19 cellular contexts compared by ENCODE assay signal in genomic region chr9:97475079-97475478, GRCh38. TPM values are rescaled to one million over a fixed set of nuclear protein-coding genes. Genes with fewer than 3 reads are reported as not detected.
A peak's percentile ranks its signal among the peaks of the same experiment; 100 is the strongest.
DNase-seq lines count a peak whose midpoint lies in the region; ATAC-seq and TF ChIP-seq lines count a peak whose summit lies in the region.
"Had no signal": no experiment of that assay in that cellular context is flagged by ENCODE, and none has a peak within 500 bp of the region (broad histone marks: within the 10 kb centered on the region; RNA-seq: fewer than 3 reads in every experiment).

No MANE protein-coding gene starts in this region.

- no peak for TF ChIP-seq EP300 in gastroesophageal sphincter (IDR thresholded peaks at IDR 0.05)

- ATAC-seq in gastroesophageal sphincter (no peak), HG03457 (IDR thresholded peaks at IDR 0.05; ENCODE audit: unreplicated experiment) (no peak)
- ATAC-seq: heart left ventricle; stimulated activated memory B cell treated with anti-CD40 and anti-IgM and Interleukin-4, amounts not matched to agents 10 μg/mL and 1 μg/mL and 100 μg/mL, for 72 hours had no signal

- H3K4me3 ChIP-seq in skeletal muscle cell (ENCODE audit: low read depth, low read length) = no peak overlapping the region
- no peak overlapping the region for H3K4me3 ChIP-seq in gastroesophageal sphincter
- H3K4me3 ChIP-seq: heart left ventricle, thyroid gland had no signal

- H3K9me3 ChIP-seq in gastroesophageal sphincter = no peaks in the 10 kb centered on the region
- H3K9me3 ChIP-seq: heart left ventricle, thyroid gland had no signal

- peaks cover 2 to 39% of the 10 kb centered on the region in 2 donors for H3K36me3 ChIP-seq in gastroesophageal sphincter
- H3K36me3 ChIP-seq: thyroid gland had no signal

- peaks cover 0 to 10% (median 0%) of the 10 kb centered on the region in 3 donors for H3K4me1 ChIP-seq in gastroesophageal sphincter

- no peaks in the 10 kb centered on the region for H3K27me3 ChIP-seq in gastroesophageal sphincter
- H3K27me3 ChIP-seq: heart left ventricle, thyroid gland had no signal

- no peak overlapping the region for H3K27ac ChIP-seq in gastroesophageal sphincter
- H3K27ac ChIP-seq: heart left ventricle, thyroid gland had no signal

- DNase-seq in GM04503 (ENCODE audit: low read depth) (peak; percentile 85), NCI-H69 (lab: John Stamatoyannopoulos, UW) (peak; percentile 94), fibroblast of gingiva (ENCODE audit: low read depth) (peak; percentile 17), skeletal muscle cell (ENCODE audit: low read depth) (peak; percentile 26), pons (ENCODE audit: low spot score) (no peak)
- DNase-seq: activated CD4-positive, alpha-beta T cell treated with anti-CD3 and anti-CD28 coated beads for 1 hour; activated CD8-positive, alpha-beta memory T cell treated with anti-CD3 and anti-CD28 coated beads, Interleukin-2, amount 50 U/mL, for 4 hours; activated naive CD4-positive, alpha-beta T cell treated with anti-CD3 and anti-CD28 coated beads, Interleukin-2, amount 10 ng/mL, durations not matched to agents 7 days and 5 days; CD4-positive, alpha-beta T cell; heart left ventricle; islet precursor cell; mesendoderm; NCI-H1694 treated with DMSO at 0.1 percent for 48 hours; NCI-H510A; SIG-M5; thyroid gland had no signal

- TF ChIP-seq CTCF in gastroesophageal sphincter (IDR thresholded peaks at IDR 0.05) = no peak

- TF ChIP-seq POLR2A in gastroesophageal sphincter (IDR thresholded peaks at IDR 0.05) = no peak

- WGBS in gastroesophageal sphincter (ENCODE audit: low coverage in 1 of 2), 2 donors = 89 to 91% methylated on average over 2 to 3 of the region's 3 CpGs

RNA-seq across cellular contexts. Expression of gene TMOD1, which starts 26.4 kb away (rescaled TPM):
- 10 to 100 TPM; 38.6 to 99.6 (median 76.7) TPM for total RNA-seq in gastroesophageal sphincter
